ENCODE assay signal across 8 cellular contexts in the genomic region with DNA sequence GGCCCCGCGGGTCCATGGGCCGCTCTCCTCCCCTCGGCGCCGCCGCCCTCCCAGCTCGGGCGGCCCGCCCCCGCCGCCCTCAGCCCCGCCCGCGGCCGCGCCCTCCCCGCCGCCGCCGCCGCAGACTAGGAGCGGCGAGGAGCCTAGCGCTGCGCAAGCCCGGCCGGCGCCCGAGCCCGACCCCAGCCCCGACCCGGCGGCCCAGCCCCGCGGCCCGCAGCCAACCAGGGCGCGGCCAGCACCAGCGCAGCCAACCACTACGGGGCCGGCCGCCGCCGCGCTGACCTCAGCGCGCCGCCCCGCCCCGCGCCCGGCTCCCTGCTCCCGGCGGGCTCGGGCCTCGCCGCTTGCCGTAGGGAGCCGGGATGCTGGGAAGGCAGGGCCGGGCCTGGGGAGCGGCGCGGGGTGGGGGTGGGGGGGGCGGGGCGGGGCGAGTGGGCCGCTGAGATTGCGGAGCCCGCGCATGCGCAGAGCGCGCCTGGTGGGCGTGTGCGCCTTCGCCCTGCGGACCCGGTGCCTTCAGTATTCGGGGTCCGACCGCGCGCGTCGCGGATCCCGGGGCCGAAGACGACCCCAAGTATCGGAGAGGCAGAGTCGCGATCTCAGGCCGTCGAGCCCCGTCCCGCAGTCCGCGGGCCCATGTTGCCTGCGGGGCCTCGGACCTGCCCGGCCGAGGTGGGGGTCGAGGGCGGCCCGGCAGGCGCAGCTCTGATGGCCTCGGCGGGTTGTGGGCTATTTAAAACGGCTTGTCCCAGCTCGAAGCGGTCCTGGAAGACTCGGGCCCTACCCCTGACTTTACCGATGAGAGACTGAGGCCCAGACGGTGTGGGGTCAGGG. TPM values are rescaled to one million over a fixed set of nuclear protein-coding genes. Genes with fewer than 3 reads are reported as not detected.
A peak's percentile ranks its signal among the peaks of the same experiment; 100 is the strongest.
DNase-seq lines count a peak whose midpoint lies in the region; ATAC-seq and TF ChIP-seq lines count a peak whose summit lies in the region.

A gene with protein sequence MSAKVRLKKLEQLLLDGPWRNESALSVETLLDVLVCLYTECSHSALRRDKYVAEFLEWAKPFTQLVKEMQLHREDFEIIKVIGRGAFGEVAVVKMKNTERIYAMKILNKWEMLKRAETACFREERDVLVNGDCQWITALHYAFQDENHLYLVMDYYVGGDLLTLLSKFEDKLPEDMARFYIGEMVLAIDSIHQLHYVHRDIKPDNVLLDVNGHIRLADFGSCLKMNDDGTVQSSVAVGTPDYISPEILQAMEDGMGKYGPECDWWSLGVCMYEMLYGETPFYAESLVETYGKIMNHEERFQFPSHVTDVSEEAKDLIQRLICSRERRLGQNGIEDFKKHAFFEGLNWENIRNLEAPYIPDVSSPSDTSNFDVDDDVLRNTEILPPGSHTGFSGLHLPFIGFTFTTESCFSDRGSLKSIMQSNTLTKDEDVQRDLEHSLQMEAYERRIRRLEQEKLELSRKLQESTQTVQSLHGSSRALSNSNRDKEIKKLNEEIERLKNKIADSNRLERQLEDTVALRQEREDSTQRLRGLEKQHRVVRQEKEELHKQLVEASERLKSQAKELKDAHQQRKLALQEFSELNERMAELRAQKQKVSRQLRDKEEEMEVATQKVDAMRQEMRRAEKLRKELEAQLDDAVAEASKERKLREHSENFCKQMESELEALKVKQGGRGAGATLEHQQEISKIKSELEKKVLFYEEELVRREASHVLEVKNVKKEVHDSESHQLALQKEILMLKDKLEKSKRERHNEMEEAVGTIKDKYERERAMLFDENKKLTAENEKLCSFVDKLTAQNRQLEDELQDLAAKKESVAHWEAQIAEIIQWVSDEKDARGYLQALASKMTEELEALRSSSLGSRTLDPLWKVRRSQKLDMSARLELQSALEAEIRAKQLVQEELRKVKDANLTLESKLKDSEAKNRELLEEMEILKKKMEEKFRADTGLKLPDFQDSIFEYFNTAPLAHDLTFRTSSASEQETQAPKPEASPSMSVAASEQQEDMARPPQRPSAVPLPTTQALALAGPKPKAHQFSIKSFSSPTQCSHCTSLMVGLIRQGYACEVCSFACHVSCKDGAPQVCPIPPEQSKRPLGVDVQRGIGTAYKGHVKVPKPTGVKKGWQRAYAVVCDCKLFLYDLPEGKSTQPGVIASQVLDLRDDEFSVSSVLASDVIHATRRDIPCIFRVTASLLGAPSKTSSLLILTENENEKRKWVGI (N-terminal part only) (minus strand): TSS at position 178 of the 837 bp plus-strand sequence. CDS start 376 bp downstream, outside the sequence.

- H3K9me3 ChIP-seq in neuron (ENCODE audit: low read length): no peaks in the 10 kb centered on the region
- H3K9me3 ChIP-seq in testis: no peaks in the 10 kb centered on the region

- H3K27ac ChIP-seq in testis: peak within 1 kb of the TSS; percentile 94 to 95

- H3K4me1 Mint-ChIP-seq in activated naive CD4-positive, alpha-beta T cell treated with anti-CD3 and anti-CD28 coated beads, Interleukin-2, amount 50 U/mL, for 24 hours: peaks cover 9% of the 10 kb centered on the region

- TF ChIP-seq CTCF in testis (IDR thresholded peaks at IDR 0.05): no peak

- peaks cover 6% of the 10 kb centered on the region for H3K27me3 Mint-ChIP-seq in activated naive CD4-positive, alpha-beta T cell treated with anti-CD3 and anti-CD28 coated beads, Interleukin-2, amount 50 U/mL, for 24 hours

- H3K4me1 ChIP-seq in neuron (ENCODE audit: insufficient read depth, low read length) (peaks cover 17% of the 10 kb centered on the region), testis (peaks cover 28% of the 10 kb centered on the region)

- peak within 1 kb of the TSS; percentile 62 for H3K4me3 Mint-ChIP-seq in activated naive CD4-positive, alpha-beta T cell treated with anti-CD3 and anti-CD28 coated beads, Interleukin-2, amount 50 U/mL, for 24 hours

- TF ChIP-seq POLR2A in testis (IDR thresholded peaks at IDR 0.05): no peak

- no peaks in the 10 kb centered on the region for H3K27me3 ChIP-seq in neuron (ENCODE audit: insufficient read depth, low read length)
- no peaks in the 10 kb centered on the region for H3K27me3 ChIP-seq in testis

- 2% methylated on average over 69 of the region's 115 CpGs; no CpG with 5 or more reads in 1 of the 2 donors for WGBS in testis, 2 donors

- H3K36me3 ChIP-seq in neuron (ENCODE audit: insufficient read depth, low read length): peaks cover 4% of the 10 kb centered on the region
- H3K36me3 ChIP-seq in testis (ENCODE audit: low read depth, missing control alignments): no peaks in the 10 kb centered on the region

- H3K27ac Mint-ChIP-seq in activated naive CD4-positive, alpha-beta T cell treated with anti-CD3 and anti-CD28 coated beads, Interleukin-2, amount 50 U/mL, for 24 hours: no peak within 1 kb of the TSS

- no peak for TF ChIP-seq RAD21 in Ishikawa (IDR thresholded peaks at IDR 0.05; ENCODE audit: low read depth)

- H2AFZ ChIP-seq in neuron (ENCODE audit: low read depth, low read length): peak within 1 kb of the TSS; percentile 79

- ATAC-seq in GM21717 (IDR thresholded peaks at IDR 0.05; ENCODE audit: unreplicated experiment): peak; percentile 59

- no peaks in the 10 kb centered on the region for H3K9me3 Mint-ChIP-seq in activated naive CD4-positive, alpha-beta T cell treated with anti-CD3 and anti-CD28 coated beads, Interleukin-2, amount 50 U/mL, for 24 hours

- intact Hi-C loops in testis (cut with DNase I; ENCODE audit: low total_unique reads): no loop called here

- TF ChIP-seq EP300 in Ishikawa (IDR thresholded peaks at IDR 0.05; ENCODE audit: borderline replicate concordance): no peak

- H3K4me3 ChIP-seq in neuron (ENCODE audit: low read length): peak within 1 kb of the TSS; percentile 81
- H3K4me3 ChIP-seq in testis: peak within 1 kb of the TSS; percentile 90 to 99

- H3K36me3 Mint-ChIP-seq in activated naive CD4-positive, alpha-beta T cell treated with anti-CD3 and anti-CD28 coated beads, Interleukin-2, amount 50 U/mL, for 24 hours: no peaks in the 10 kb centered on the region

- DNase-seq in DMS 273 (lab: John Stamatoyannopoulos, UW; ENCODE audit: unreplicated experiment) (peak; percentile 97), SHP77 (lab: John Stamatoyannopoulos, UW) (peak; percentile 72 to 88), germinal center (ENCODE audit: low spot score) (peak; percentile 76), testis (peak; percentile 91)

TF ChIP-seq in Ishikawa, 13 proteins besides CTCF, POLR2A, EP300 and RAD21:
- TF ChIP-seq, protein P1, sequence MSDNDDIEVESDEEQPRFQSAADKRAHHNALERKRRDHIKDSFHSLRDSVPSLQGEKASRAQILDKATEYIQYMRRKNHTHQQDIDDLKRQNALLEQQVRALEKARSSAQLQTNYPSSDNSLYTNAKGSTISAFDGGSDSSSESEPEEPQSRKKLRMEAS (IDR thresholded peaks at IDR 0.05): peak; percentile 88
- peak; percentile 7; the same call in 1 of the 2 replicates for TF ChIP-seq EGR1 (IDR thresholded peaks at IDR 0.05)
- peak; percentile 26; the same call in 1 of the 2 replicates for TF ChIP-seq TAF1 (IDR thresholded peaks at IDR 0.05; ENCODE audit: low read depth)
- no peak for TF ChIP-seq TEAD4 (IDR thresholded peaks at IDR 0.05)

RNA-seq across cellular contexts. Expression of the gene that starts here (rescaled TPM):
- total RNA-seq in testis: 100 to 1,000 TPM; 201 to 216 TPM
- 90.3 TPM for polyA plus RNA-seq in testis (ENCODE audit: insufficient read depth, low read depth, low replicate concordance)

Comparison
In these comparisons a context has a peak if more than half of its experiments do, and no peak if none do; other contexts are left out.
1. Peak in every context shown above with its lines: DNase-seq, ATAC-seq, H3K4me3 ChIP-seq and H3K27ac ChIP-seq.